In the genomic region with DNA sequence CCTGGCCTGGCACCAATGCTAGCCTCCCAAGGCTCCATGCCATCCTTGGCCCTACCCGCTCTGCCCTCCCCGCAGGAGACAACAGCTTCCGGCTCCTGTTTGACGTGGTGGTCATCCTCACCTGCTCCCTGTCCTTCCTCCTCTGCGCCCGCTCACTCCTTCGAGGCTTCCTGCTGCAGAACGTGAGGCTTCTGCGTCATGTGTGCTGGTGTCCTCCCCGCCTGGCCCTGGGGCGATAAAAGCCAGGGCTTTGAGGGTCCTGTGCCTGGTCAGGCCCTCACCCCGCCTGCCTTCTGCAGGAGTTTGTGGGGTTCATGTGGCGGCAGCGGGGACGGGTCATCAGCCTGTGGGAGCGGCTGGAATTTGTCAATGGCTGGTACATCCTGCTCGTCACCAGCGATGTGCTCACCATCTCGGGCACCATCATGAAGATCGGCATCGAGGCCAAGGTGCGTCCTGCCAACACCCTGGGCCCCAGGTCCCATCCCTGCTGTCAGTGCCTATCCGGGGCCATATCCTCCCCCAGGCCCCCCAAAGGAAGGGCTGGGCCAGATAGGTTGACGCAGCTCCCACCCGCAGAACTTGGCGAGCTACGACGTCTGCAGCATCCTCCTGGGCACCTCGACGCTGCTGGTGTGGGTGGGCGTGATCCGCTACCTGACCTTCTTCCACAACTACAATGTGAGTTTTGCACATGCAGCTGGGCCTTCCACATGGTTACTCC, we compare ENCODE assay signal across 23 cellular contexts. TPM values are rescaled to one million over a fixed set of nuclear protein-coding genes. Genes with fewer than 3 reads are reported as not detected.
"Had no signal": no experiment of that assay in that cellular context is flagged by ENCODE, and none has a peak within 500 bp of the region (broad histone marks: within the 10 kb centered on the region; RNA-seq: fewer than 3 reads in every experiment).

No MANE protein-coding gene starts in this region.

- H3K9me2 ChIP-seq: SK-N-SH had no signal

- H3K27me3 ChIP-seq: MG63 had no signal

- H3K9me3 ChIP-seq: MG63, SK-N-SH had no signal

- H3K4me3 ChIP-seq: MG63 had no signal

- ATAC-seq: HepG2, Panc1 had no signal

- DNase-seq: IMR-90, Karpas-422, KG1, MG63, NCI-H1092, NCI-H1105 treated with DMSO at 0.1 percent for 48 hours, NCI-H1417 treated with DMSO at 0.1 percent for 48 hours, NCI-H146, NCI-H187, NCI-H2029, NCI-H2081 treated with DMSO at 0.1 percent for 48 hours, NCI-H2171, NCI-H226, NCI-H446, NCI-H510A, NCI-H524 treated with DMSO at 0.1 percent for 48 hours, NCI-H69, NCI-H774, SHP77, SK-N-SH had no signal

- H3K4me2 ChIP-seq: SK-N-SH had no signal

- H3K9ac ChIP-seq: SK-N-SH had no signal

RNA-seq across cellular contexts. Expression of a gene that starts 39.8 kb away (rescaled TPM):
- total RNA-seq: HepG2, HT1080 had no signal
- polyA plus RNA-seq: HepG2 had no signal
